1 cellular context compared by ENCODE assay signal in the genomic region with DNA sequence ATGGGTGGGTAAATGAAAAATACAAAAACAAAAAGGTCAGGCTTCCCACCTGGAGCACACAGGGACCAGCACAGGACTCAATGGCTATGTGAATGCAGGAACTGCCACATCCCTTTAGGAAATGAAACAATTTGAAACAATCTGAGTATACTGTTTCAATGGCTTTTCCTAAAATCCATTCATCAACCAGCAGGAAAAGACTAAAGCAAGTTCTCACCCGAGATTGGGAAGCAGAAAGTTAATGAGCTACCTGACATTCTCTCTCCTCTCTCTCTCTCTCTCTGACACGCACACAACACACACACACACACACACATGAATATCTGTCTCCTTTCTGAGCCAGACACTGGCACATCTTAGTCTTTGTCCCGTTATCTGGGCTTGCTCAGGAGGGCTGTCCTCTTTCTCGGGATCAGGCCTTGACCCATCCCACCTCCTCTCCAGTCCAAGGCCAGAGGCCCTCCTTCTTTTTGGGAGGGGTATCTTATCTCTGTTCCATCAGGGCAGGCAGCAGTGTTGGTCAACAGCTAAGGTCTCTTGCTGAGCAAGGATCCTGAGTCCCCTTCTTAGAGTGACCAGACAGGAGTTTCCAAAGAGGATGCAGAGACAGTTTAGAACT.
TF ChIP-seq lines count a peak whose summit lies in the region.

No MANE protein-coding gene starts in this region.

TF ChIP-seq in endothelial cell of umbilical vein, 7 proteins besides CTCF, POLR2A, EP300 and RAD21:
- no peak for TF ChIP-seq JUN (IDR thresholded peaks at IDR 0.05; ENCODE audit: borderline replicate concordance, insufficient read depth, insufficient read length, low read depth)
- no peak for TF ChIP-seq POLR2AphosphoS5 (IDR thresholded peaks at IDR 0.05; ENCODE audit: insufficient read depth, low read depth, low read length)
- TF ChIP-seq MYC (IDR thresholded peaks at IDR 0.05; ENCODE audit: low read depth, low read length): no peak
- TF ChIP-seq GATA2 (IDR thresholded peaks at IDR 0.05; ENCODE audit: insufficient read depth, insufficient read length, low read depth, low read length): no peak
- TF ChIP-seq EZH2 (IDR thresholded peaks at IDR 0.05; ENCODE audit: borderline replicate concordance, low read depth, low read length, severe bottlenecking): no peak
- TF ChIP-seq MAX (IDR thresholded peaks at IDR 0.05; ENCODE audit: insufficient read depth, insufficient read length): no peak
- no peak for TF ChIP-seq FOS (IDR thresholded peaks at IDR 0.05; ENCODE audit: borderline replicate concordance, insufficient read depth, low read length)
TF ChIP-seq in endothelial cell of umbilical vein: peak in this region for 0.
